Comparison of ENCODE assay signal across 10 cellular contexts in genomic region chr19:5762608-5763217, GRCh38. TPM values are rescaled to one million over a fixed set of nuclear protein-coding genes. Genes with fewer than 3 reads are reported as not detected.
"Had no signal": no experiment of that assay in that cellular context is flagged by ENCODE, and none has a peak within 500 bp of the region (broad histone marks: within the 10 kb centered on the region; RNA-seq: fewer than 3 reads in every experiment).

No MANE protein-coding gene starts in this region.

- H3K27ac ChIP-seq: HL-60 had no signal

- H3K27ac Mint-ChIP-seq: GM23338, HFFc6, IgD-negative memory B cell had no signal

- H3K4me1 Mint-ChIP-seq: GM23338, IgD-negative memory B cell had no signal

- H3K4me3 ChIP-seq: GM23338 had no signal

- ATAC-seq: GM23338 had no signal

- H3K36me3 Mint-ChIP-seq: IgD-negative memory B cell had no signal

- DNase-seq: H7, HCEC 1CT, HFFc6, Kasumi-1, KG1 had no signal

- H2AFZ ChIP-seq: GM23338 had no signal

- H3K9me3 Mint-ChIP-seq: HFFc6 had no signal

- H3K4me3 Mint-ChIP-seq: GM23338, HFFc6, IgD-negative memory B cell had no signal

- H3K4me2 ChIP-seq: GM23338 had no signal

RNA-seq across cellular contexts. Expression of gene PRR22, which starts 21.8 kb away (rescaled TPM):
- polyA plus RNA-seq: IgD-negative memory B cell had no signal

RNA-seq across cellular contexts. Expression of gene NRTN, which starts 42.2 kb away (rescaled TPM):
- total RNA-seq: HFFc6 had no signal
- polyA plus RNA-seq: IgD-negative memory B cell had no signal

RNA-seq across cellular contexts. Expression of gene CATSPERD, which starts 42.3 kb away (rescaled TPM):
- total RNA-seq: H4, HFFc6, HT1080 had no signal
- polyA plus RNA-seq: GM23338, IgD-negative memory B cell had no signal
